Comparison of ENCODE assay signal across 8 cellular contexts in genomic region chr4:74365761-74366160, GRCh38. TPM values are rescaled to one million over a fixed set of nuclear protein-coding genes. Genes with fewer than 3 reads are reported as not detected.
DNase-seq lines count a peak whose midpoint lies in the region; ATAC-seq and TF ChIP-seq lines count a peak whose summit lies in the region.

No MANE protein-coding gene starts in this region.

- no peaks in the 10 kb centered on the region for H3K36me3 ChIP-seq in duodenal mucosa (ENCODE audit: control insufficient read depth in 1 of 2, insufficient read depth in 2 of 2, low read length in 2 of 2)

- H3K9me3 ChIP-seq in duodenal mucosa (ENCODE audit: control insufficient read depth in 1 of 2, low read length in 2 of 2) = no peaks in the 10 kb centered on the region

- H3K4me3 ChIP-seq in duodenal mucosa (ENCODE audit: low read depth in 1 of 2, low read length in 2 of 2) = peak overlapping the region; percentile 58 to 71

- H3K9ac ChIP-seq in duodenal mucosa (ENCODE audit: low read depth in 1 of 2, low read length in 2 of 2) = peak overlapping the region in 1 of 2 donors; percentile 6

- no peak for TF ChIP-seq CTCF in mesothelial cell of epicardium (IDR thresholded peaks at IDR 0.05; ENCODE audit: unreplicated experiment)

- H3K27ac Mint-ChIP-seq in mesothelial cell of epicardium = no peak overlapping the region
- H3K27ac Mint-ChIP-seq in activated naive CD4-positive, alpha-beta T cell treated with anti-CD3 and anti-CD28 coated beads, Interleukin-2, amount 50 U/mL, for 72 hours = no peak overlapping the region

- peaks cover 49% of the 10 kb centered on the region for H3K27me3 Mint-ChIP-seq in mesothelial cell of epicardium (ENCODE audit: low read depth)

- peaks cover 4 to 8% of the 10 kb centered on the region in 2 donors for H3K27me3 ChIP-seq in duodenal mucosa (ENCODE audit: control insufficient read depth in 1 of 2, insufficient read depth in 2 of 2, low read length in 2 of 2)

- DNase-seq in Ammon's horn (ENCODE audit: low spot score) = peak; percentile 5
- peak; percentile 10 for DNase-seq in NCI-H187 treated with DMSO at 0.1 percent for 48 hours (lab: John Stamatoyannopoulos, UW)
- DNase-seq in mesothelial cell of epicardium (ENCODE audit: low spot score in 2 of 2, unreplicated experiment in 2 of 2) = peak in 1 of 2 experiments; percentile 39
- no peak for DNase-seq in activated naive CD4-positive, alpha-beta T cell treated with anti-CD3 and anti-CD28 coated beads, Interleukin-2, amount 50 U/mL, for 72 hours (ENCODE audit: low spot score in 2 of 2)
- DNase-seq in amygdala (lab: John Stamatoyannopoulos, UW) = no peak
- DNase-seq in MV-4-11 (lab: John Stamatoyannopoulos, UW) = no peak

- no peak overlapping the region for H3K27ac ChIP-seq in duodenal mucosa (ENCODE audit: low read depth, low read length)

- ATAC-seq in activated naive CD4-positive, alpha-beta T cell treated with anti-CD3 and anti-CD28 coated beads, Interleukin-2, amount 50 U/mL, for 72 hours = no peak
- no peak for ATAC-seq in HG02870 (IDR thresholded peaks at IDR 0.05; ENCODE audit: unreplicated experiment)

- H3K4me1 ChIP-seq in duodenal mucosa (ENCODE audit: control insufficient read depth in 1 of 2, insufficient read depth in 2 of 2, low read length in 2 of 2) = peaks cover 10 to 14% of the 10 kb centered on the region in 2 donors

- H3K9me3 Mint-ChIP-seq in mesothelial cell of epicardium = no peaks in the 10 kb centered on the region
- H3K9me3 Mint-ChIP-seq in activated naive CD4-positive, alpha-beta T cell treated with anti-CD3 and anti-CD28 coated beads, Interleukin-2, amount 50 U/mL, for 72 hours = no peaks in the 10 kb centered on the region

- H3K4me1 Mint-ChIP-seq in mesothelial cell of epicardium = peaks cover 21% of the 10 kb centered on the region

- no peaks in the 10 kb centered on the region for H3K36me3 Mint-ChIP-seq in mesothelial cell of epicardium
- H3K36me3 Mint-ChIP-seq in activated naive CD4-positive, alpha-beta T cell treated with anti-CD3 and anti-CD28 coated beads, Interleukin-2, amount 50 U/mL, for 72 hours = no peaks in the 10 kb centered on the region

- H3K4me3 Mint-ChIP-seq in mesothelial cell of epicardium = peak overlapping the region; percentile 63

RNA-seq across cellular contexts. Expression of gene EREG, which starts 0.8 kb away (rescaled TPM):
- 0.04 to 0.22 TPM in 2 of 3 replicates, not detected in the other for total RNA-seq in mesothelial cell of epicardium
- under 1 TPM in 1 of 2 donors, not detected in 1; 0.07 TPM for total RNA-seq in activated naive CD4-positive, alpha-beta T cell treated with anti-CD3 and anti-CD28 coated beads, Interleukin-2, amount 50 U/mL, for 72 hours

RNA-seq across cellular contexts. Expression of gene EPGN, which starts 57.5 kb away (rescaled TPM):
- total RNA-seq in mesothelial cell of epicardium = 7.8 to 8.3 TPM (median 8.0 TPM) in 3 replicates
- total RNA-seq in activated naive CD4-positive, alpha-beta T cell treated with anti-CD3 and anti-CD28 coated beads, Interleukin-2, amount 50 U/mL, for 72 hours = not detected

Comparison
In these comparisons a context has a peak if more than half of its experiments do, and no peak if none do; other contexts are left out.
1. DNase-seq: peak in Ammon's horn (single experiment) and NCI-H187 treated with DMSO at 0.1 percent for 48 hours (single experiment); none in activated naive CD4-positive, alpha-beta T cell treated with anti-CD3 and anti-CD28 coated beads, Interleukin-2, amount 50 U/mL, for 72 hours (0 of 2), amygdala (0 of 56) and MV-4-11 (single experiment).